In the genomic region with DNA sequence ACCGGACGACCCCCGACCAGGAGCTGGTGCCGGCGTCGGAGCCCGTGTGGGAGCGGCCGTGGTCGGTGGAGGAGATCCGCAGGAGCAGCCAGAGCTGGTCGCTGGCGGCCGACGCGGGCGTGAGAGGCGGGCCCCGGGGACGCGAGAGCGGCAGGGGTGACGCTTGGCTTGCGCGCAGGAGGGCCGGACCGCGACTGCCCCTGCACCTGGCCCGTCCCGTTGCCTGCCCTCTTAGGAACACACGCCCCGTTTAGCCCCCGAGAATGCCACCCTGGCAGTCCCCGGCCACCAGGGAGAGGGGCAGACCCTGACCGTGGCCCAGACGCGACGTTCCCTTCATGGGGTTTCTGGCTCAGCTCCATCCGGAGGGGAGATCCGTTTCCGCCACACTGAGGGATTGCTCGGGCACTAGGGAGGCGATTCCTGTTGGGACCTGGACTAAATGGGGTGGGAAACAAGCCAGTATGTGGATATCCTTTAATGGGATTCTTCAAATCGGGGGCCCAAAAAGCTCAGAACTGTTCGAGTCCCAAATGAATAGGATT, we compare ENCODE assay signal across 8 cellular contexts. TPM values are rescaled to one million over a fixed set of nuclear protein-coding genes. Genes with fewer than 3 reads are reported as not detected.
DNase-seq lines count a peak whose midpoint lies in the region; ATAC-seq and TF ChIP-seq lines count a peak whose summit lies in the region.
"Not testable (repeated sequence)": the region's sequence is repeated elsewhere in the genome, so short reads cannot be mapped to it uniquely, and the experiment has no call there.

No MANE protein-coding gene starts in this region.

- H3K4me1 Mint-ChIP-seq in chondrocyte (ENCODE audit: low read depth): peaks cover 11% of the 10 kb centered on the region
- not testable (repeated sequence) for H3K4me1 Mint-ChIP-seq in osteocyte (ENCODE audit: unreplicated experiment)

- H3K4me1 ChIP-seq in HEK293 (ENCODE audit: control insufficient read depth, insufficient read depth, low read length); aorta (ENCODE audit: control insufficient read depth in 1 of 2, insufficient read depth in 2 of 2, low read length in 2 of 2): not testable (repeated sequence)

- WGBS in aorta, 2 donors: 1 to 3% methylated on average over 11 to 31 of the region's 45 CpGs

- not testable (repeated sequence) for H3K9me3 ChIP-seq in HEK293 (ENCODE audit: control insufficient read depth, insufficient read depth, low read depth, low read length); aorta (ENCODE audit: control insufficient read depth, low read length)

- H3K9me3 Mint-ChIP-seq in chondrocyte (ENCODE audit: low read depth); osteocyte (ENCODE audit: unreplicated experiment): not testable (repeated sequence)

- intact Hi-C loops in aorta (cut with DNase I): not testable (repeated sequence)

- H3K27ac Mint-ChIP-seq in chondrocyte (ENCODE audit: unreplicated experiment): peak overlapping the region; percentile 85
- peak overlapping the region; percentile 34 for H3K27ac Mint-ChIP-seq in osteocyte (ENCODE audit: unreplicated experiment)

- H3K4me3 Mint-ChIP-seq in chondrocyte (ENCODE audit: unreplicated experiment) (peak overlapping the region; percentile 84), osteocyte (ENCODE audit: unreplicated experiment) (peak overlapping the region; percentile 86)

- H3K36me3 Mint-ChIP-seq in chondrocyte (ENCODE audit: low read depth); osteocyte (ENCODE audit: unreplicated experiment): not testable (repeated sequence)

- CTCF ChIA-PET in HEK293 (lab: Yijun Ruan, JAX): interaction anchor here (0.7 kb wide), 1 partner anchor 474 kb away, joined by 3 read pairs; no protein-coding TSS in a partner anchor

- POLR2A ChIA-PET in HEK293 (lab: Yijun Ruan, JAX): not testable (repeated sequence)

- not testable (repeated sequence) for DNase-seq in chondrocyte (ENCODE audit: low spot score); osteocyte (ENCODE audit: extremely low spot score, unreplicated experiment); aorta

- peak overlapping the region; percentile 58 for H3K4me3 ChIP-seq in HEK293 (ENCODE audit: low read depth, low read length)
- H3K4me3 ChIP-seq in iPS-11a (ENCODE audit: low read depth, low read length): peak overlapping the region; percentile 58
- H3K4me3 ChIP-seq in aorta (ENCODE audit: low read length in 2 of 2): peak overlapping the region; percentile 11 to 44

- not testable (repeated sequence) for H3K27me3 Mint-ChIP-seq in chondrocyte (ENCODE audit: low read depth); osteocyte (ENCODE audit: unreplicated experiment)

- ATAC-seq in GM18858 (IDR thresholded peaks at IDR 0.05; ENCODE audit: unreplicated experiment): peak; percentile 32
- ATAC-seq in HG03520 (IDR thresholded peaks at IDR 0.05; ENCODE audit: unreplicated experiment): peak; percentile 51
- ATAC-seq in activated CD4-positive, CD25-positive, alpha-beta regulatory T cell treated with anti-CD3 and anti-CD28 coated beads, Interleukin-2, amount 50 U/mL, for 24 hours: peak; percentile 44 to 47
- peak; percentile 79 for ATAC-seq in aorta (ENCODE audit: low FRiP score)

- not testable (repeated sequence) for H3K27me3 ChIP-seq in aorta (ENCODE audit: control insufficient read depth in 1 of 2, insufficient read depth in 2 of 2, low read length in 1 of 2)

- H3K27ac ChIP-seq in HEK293 (ENCODE audit: extremely low read depth, low read depth, low read length); aorta (ENCODE audit: low read depth in 1 of 2, low read length in 2 of 2): not testable (repeated sequence)

- TF ChIP-seq CTCF in HEK293 (tag by site-specific recombination; IDR thresholded peaks at IDR 0.05); osteocyte (IDR thresholded peaks at IDR 0.05): not testable (repeated sequence)
- TF ChIP-seq CTCF in chondrocyte (IDR thresholded peaks at IDR 0.05): peak; percentile 7

- H3K36me3 ChIP-seq in HEK293 (ENCODE audit: control insufficient read depth in 2 of 2, insufficient read depth in 1 of 2, low read length in 2 of 2); aorta (ENCODE audit: control insufficient read depth in 1 of 2, insufficient read depth in 2 of 2, low read length in 1 of 2): not testable (repeated sequence)

TF ChIP-seq in HEK293, 187 proteins besides CTCF, POLR2A, EP300 and RAD21:
- peak; percentile 56; the same call in 1 of the 2 replicates for TF ChIP-seq ZNF335 (tag by site-specific recombination; conservative IDR thresholded peaks at IDR 0.05)

RNA-seq across cellular contexts. Expression of a gene that starts 0.4 kb away (rescaled TPM):
- total RNA-seq in chondrocyte: 45.6 to 53.3 TPM (median 46.1 TPM) in 3 replicates
- total RNA-seq in osteocyte: 62.8 and 70.5 TPM in 2 replicates
- total RNA-seq in aorta: 10 to 100 TPM; 39.0 to 57.2 TPM
- polyA plus RNA-seq in aorta: 10 to 100 TPM; 10.4 to 30.0 TPM

RNA-seq across cellular contexts. Expression of a gene that starts 54.9 kb away (rescaled TPM):
- total RNA-seq in chondrocyte (8.7 to 9.6 TPM (median 9.4 TPM) in 3 replicates), osteocyte (11.7 and 12.9 TPM in 2 replicates), aorta (10 to 100 TPM; 15.0 to 16.8 TPM)
- polyA plus RNA-seq in aorta: 1 to 10 TPM; 4.2 to 5.4 TPM
